Comparison of ENCODE assay signal across 35 cellular contexts in genomic region chr2:29241341-29241740, GRCh38.
"Had no signal": no experiment of that assay in that cellular context is flagged by ENCODE, and none has a peak within 500 bp of the region (broad histone marks: within the 10 kb centered on the region; RNA-seq: fewer than 3 reads in every experiment).

No MANE protein-coding gene starts in this region.

- H3K4me3 Mint-ChIP-seq: activated B cell treated with CpG ODN at 0.5 μM for 24 hours; activated CD4-positive, alpha-beta memory T cell treated with anti-CD3 and anti-CD28 coated beads, Interleukin-2, amount 10 ng/mL, durations not matched to agents 7 days and 5 days; activated CD4-positive, alpha-beta T cell treated with anti-CD3 and anti-CD28 coated beads for 36 hours; activated CD4-positive, alpha-beta T cell treated with anti-CD3 and anti-CD28 coated beads, Interleukin-2, amount 10 ng/mL, durations not matched to agents 7 days and 5 days; activated CD8-positive, alpha-beta memory T cell treated with anti-CD3 and anti-CD28 coated beads, Interleukin-2, amount 10 ng/mL, durations not matched to agents 7 days and 5 days; activated CD8-positive, alpha-beta T cell treated with anti-CD3 and anti-CD28 coated beads, Interleukin-2, amount 10 ng/mL, durations not matched to agents 7 days and 5 days; activated naive CD4-positive, alpha-beta T cell treated with anti-CD3 and anti-CD28 coated beads, Interleukin-2, amount 10 ng/mL, durations not matched to agents 7 days and 5 days; activated naive CD4-positive, alpha-beta T cell treated with anti-CD3 and anti-CD28 coated beads, Interleukin-2, amount 50 U/mL, for 24 hours; activated naive CD8-positive, alpha-beta T cell; activated naive CD8-positive, alpha-beta T cell treated with anti-CD3 and anti-CD28 coated beads, Interleukin-2, amount 10 ng/mL, durations not matched to agents 7 days and 5 days; activated naive CD8-positive, alpha-beta T cell treated with anti-CD3 and anti-CD28 coated beads, Interleukin-2, amount 50 U/mL, for 24 hours; activated T-cell treated with anti-CD3 and anti-CD28 coated beads, Interleukin-2, amount 50 U/mL, for 24 hours; brain; central memory CD8-positive, alpha-beta T cell; T-helper 1 cell treated with Interleukin-12 subunit alpha and Interleukin-12 subunit beta and Interleukin-4 antibody, amounts not matched to agents 30 μg/mL and 1 μg/mL, for 36 hours; T-helper 2 cell treated with Interferon-gamma antibody and Interleukin-4, amounts not matched to agents 5 μg/mL and 100 μg/mL, for 36 hours had no signal

- H3K27me3 ChIP-seq: ascending aorta, cardiac muscle cell had no signal

- ATAC-seq: activated CD4-positive, alpha-beta T cell treated with anti-CD3 and anti-CD28 coated beads for 36 hours; activated CD8-positive, alpha-beta memory T cell treated with anti-CD3 and anti-CD28 coated beads, Interleukin-2, amount 10 ng/mL, durations not matched to agents 7 days and 5 days; activated CD8-positive, alpha-beta T cell treated with anti-CD3 and anti-CD28 coated beads, Interleukin-2, amount 10 ng/mL, durations not matched to agents 7 days and 5 days; activated naive CD8-positive, alpha-beta T cell treated with anti-CD3 and anti-CD28 coated beads, Interleukin-2, amount 50 U/mL, for 24 hours had no signal

- H3K9me3 Mint-ChIP-seq: activated B cell treated with CpG ODN at 0.5 μM for 24 hours; activated CD4-positive, alpha-beta memory T cell treated with anti-CD3 and anti-CD28 coated beads, Interleukin-2, amount 10 ng/mL, durations not matched to agents 7 days and 5 days; activated CD4-positive, alpha-beta T cell treated with anti-CD3 and anti-CD28 coated beads, Interleukin-2, amount 10 ng/mL, durations not matched to agents 7 days and 5 days; activated naive CD4-positive, alpha-beta T cell treated with anti-CD3 and anti-CD28 coated beads, Interleukin-2, amount 10 ng/mL, durations not matched to agents 7 days and 5 days; activated naive CD4-positive, alpha-beta T cell treated with anti-CD3 and anti-CD28 coated beads, Interleukin-2, amount 50 U/mL, for 24 hours; activated naive CD8-positive, alpha-beta T cell treated with anti-CD3 and anti-CD28 coated beads, Interleukin-2, amount 10 ng/mL, durations not matched to agents 7 days and 5 days; activated naive CD8-positive, alpha-beta T cell treated with anti-CD3 and anti-CD28 coated beads, Interleukin-2, amount 50 U/mL, for 24 hours; activated T-cell treated with anti-CD3 and anti-CD28 coated beads, Interleukin-2, amount 50 U/mL, for 24 hours; activated T-helper 2 cell treated with anti-CD3 and anti-CD28 coated beads, Interferon-gamma antibody, Interleukin-2, Interleukin-4, amounts not matched to agents 10 μg/mL and 5 μg/mL and 100 μg/mL, durations not matched to agents 14 hours and 24 hours and 36 hours; brain; central memory CD8-positive, alpha-beta T cell; T-helper 1 cell treated with Interleukin-12 subunit alpha and Interleukin-12 subunit beta and Interleukin-4 antibody, amounts not matched to agents 30 μg/mL and 1 μg/mL, for 36 hours; T-helper 2 cell treated with Interferon-gamma antibody and Interleukin-4, amounts not matched to agents 5 μg/mL and 100 μg/mL, for 36 hours had no signal

- H3K4me1 ChIP-seq: ascending aorta had no signal

- H3K27ac ChIP-seq: ascending aorta, cardiac muscle cell, VCaP had no signal

- DNase-seq: activated B cell treated with CpG ODN at 0.5 μM for 24 hours; activated CD4-positive, alpha-beta memory T cell treated with anti-CD3 and anti-CD28 coated beads, Interleukin-2, amount 10 ng/mL, durations not matched to agents 7 days and 5 days; activated CD4-positive, alpha-beta T cell treated with anti-CD3 and anti-CD28 coated beads for 36 hours; activated CD4-positive, alpha-beta T cell treated with anti-CD3 and anti-CD28 coated beads for 48 hours; activated CD4-positive, alpha-beta T cell treated with anti-CD3 and anti-CD28 coated beads, Interleukin-2, amount 10 ng/mL, durations not matched to agents 7 days and 5 days; activated CD4-positive, alpha-beta T cell treated with anti-CD3 and anti-CD28 coated beads, Interleukin-2, amount 50 U/mL, for 48 hours; activated CD4-positive, CD25-positive, alpha-beta regulatory T cell treated with anti-CD3 and anti-CD28 coated beads, Interleukin-2, amount 50 U/mL, for 72 hours; activated CD8-positive, alpha-beta memory T cell treated with anti-CD3 and anti-CD28 coated beads for 24 hours; activated CD8-positive, alpha-beta memory T cell treated with anti-CD3 and anti-CD28 coated beads, Interleukin-2, amount 10 ng/mL, durations not matched to agents 7 days and 5 days; activated CD8-positive, alpha-beta memory T cell treated with anti-CD3 and anti-CD28 coated beads, Interleukin-2, amount 50 U/mL, for 48 hours; activated CD8-positive, alpha-beta T cell treated with anti-CD3 and anti-CD28 coated beads, Interleukin-2, amount 10 ng/mL, durations not matched to agents 7 days and 5 days; activated gamma-delta T cell; activated naive CD4-positive, alpha-beta T cell treated with Interleukin-2 at 50 U/mL for 16 hours; activated naive CD8-positive, alpha-beta T cell treated with anti-CD3 and anti-CD28 coated beads, Interleukin-2, amount 10 ng/mL, durations not matched to agents 7 days and 5 days; activated naive CD8-positive, alpha-beta T cell treated with anti-CD3 and anti-CD28 coated beads, Interleukin-2, amount 50 U/mL, for 24 hours; activated T-cell treated with anti-CD3 and anti-CD28 coated beads, Interleukin-2, amount 50 U/mL, for 24 hours; activated T-cell treated with anti-CD3 and anti-CD28 coated beads, Interleukin-2, amount 50 U/mL, for 48 hours; amygdala; anterior cingulate cortex; caudate nucleus; cerebellar nuclear complex; T-helper 1 cell; T-helper 2 cell; T-helper 9 cell had no signal

- H3K36me3 ChIP-seq: ascending aorta, cardiac muscle cell had no signal

- H3K36me3 Mint-ChIP-seq: activated CD8-positive, alpha-beta memory T cell treated with anti-CD3 and anti-CD28 coated beads, Interleukin-2, amount 10 ng/mL, durations not matched to agents 7 days and 5 days; activated naive CD4-positive, alpha-beta T cell treated with anti-CD3 and anti-CD28 coated beads, Interleukin-2, amount 10 ng/mL, durations not matched to agents 7 days and 5 days; activated naive CD4-positive, alpha-beta T cell treated with anti-CD3 and anti-CD28 coated beads, Interleukin-2, amount 50 U/mL, for 24 hours; activated naive CD8-positive, alpha-beta T cell; activated naive CD8-positive, alpha-beta T cell treated with anti-CD3 and anti-CD28 coated beads, Interleukin-2, amount 10 ng/mL, durations not matched to agents 7 days and 5 days; brain had no signal

- H3K27ac Mint-ChIP-seq: activated B cell treated with CpG ODN at 0.5 μM for 24 hours; activated CD4-positive, alpha-beta memory T cell treated with anti-CD3 and anti-CD28 coated beads, Interleukin-2, amount 10 ng/mL, durations not matched to agents 7 days and 5 days; activated CD4-positive, alpha-beta T cell treated with anti-CD3 and anti-CD28 coated beads for 36 hours; activated CD4-positive, alpha-beta T cell treated with anti-CD3 and anti-CD28 coated beads, Interleukin-2, amount 10 ng/mL, durations not matched to agents 7 days and 5 days; activated CD8-positive, alpha-beta memory T cell treated with anti-CD3 and anti-CD28 coated beads, Interleukin-2, amount 10 ng/mL, durations not matched to agents 7 days and 5 days; activated CD8-positive, alpha-beta T cell treated with anti-CD3 and anti-CD28 coated beads, Interleukin-2, amount 10 ng/mL, durations not matched to agents 7 days and 5 days; activated naive CD4-positive, alpha-beta T cell treated with anti-CD3 and anti-CD28 coated beads, Interleukin-2, amount 10 ng/mL, durations not matched to agents 7 days and 5 days; activated naive CD4-positive, alpha-beta T cell treated with anti-CD3 and anti-CD28 coated beads, Interleukin-2, amount 50 U/mL, for 24 hours; activated naive CD8-positive, alpha-beta T cell; activated naive CD8-positive, alpha-beta T cell treated with anti-CD3 and anti-CD28 coated beads, Interleukin-2, amount 10 ng/mL, durations not matched to agents 7 days and 5 days; activated naive CD8-positive, alpha-beta T cell treated with anti-CD3 and anti-CD28 coated beads, Interleukin-2, amount 50 U/mL, for 24 hours; activated T-cell treated with anti-CD3 and anti-CD28 coated beads, Interleukin-2, amount 50 U/mL, for 24 hours; activated T-helper 2 cell treated with anti-CD3 and anti-CD28 coated beads, Interferon-gamma antibody, Interleukin-2, Interleukin-4, amounts not matched to agents 10 μg/mL and 5 μg/mL and 100 μg/mL, durations not matched to agents 14 hours and 24 hours and 36 hours; brain; T-helper 1 cell treated with Interleukin-12 subunit alpha and Interleukin-12 subunit beta and Interleukin-4 antibody, amounts not matched to agents 30 μg/mL and 1 μg/mL, for 36 hours; T-helper 2 cell treated with Interferon-gamma antibody and Interleukin-4, amounts not matched to agents 5 μg/mL and 100 μg/mL, for 36 hours had no signal

- H3K4me3 ChIP-seq: ascending aorta, cardiac muscle cell had no signal

- H3K27me3 Mint-ChIP-seq: activated CD4-positive, alpha-beta T cell treated with anti-CD3 and anti-CD28 coated beads, Interleukin-2, amount 10 ng/mL, durations not matched to agents 7 days and 5 days had no signal

- H3K9me3 ChIP-seq: ascending aorta had no signal

- H3K4me1 Mint-ChIP-seq: activated CD4-positive, alpha-beta memory T cell treated with anti-CD3 and anti-CD28 coated beads, Interleukin-2, amount 10 ng/mL, durations not matched to agents 7 days and 5 days; activated CD4-positive, alpha-beta T cell treated with anti-CD3 and anti-CD28 coated beads for 36 hours; activated CD4-positive, alpha-beta T cell treated with anti-CD3 and anti-CD28 coated beads, Interleukin-2, amount 10 ng/mL, durations not matched to agents 7 days and 5 days; activated CD8-positive, alpha-beta memory T cell treated with anti-CD3 and anti-CD28 coated beads, Interleukin-2, amount 10 ng/mL, durations not matched to agents 7 days and 5 days; activated naive CD4-positive, alpha-beta T cell treated with anti-CD3 and anti-CD28 coated beads, Interleukin-2, amount 10 ng/mL, durations not matched to agents 7 days and 5 days; activated naive CD4-positive, alpha-beta T cell treated with anti-CD3 and anti-CD28 coated beads, Interleukin-2, amount 50 U/mL, for 24 hours; activated naive CD8-positive, alpha-beta T cell treated with anti-CD3 and anti-CD28 coated beads, Interleukin-2, amount 10 ng/mL, durations not matched to agents 7 days and 5 days; activated naive CD8-positive, alpha-beta T cell treated with anti-CD3 and anti-CD28 coated beads, Interleukin-2, amount 50 U/mL, for 24 hours had no signal
